ENCODE assay signal across 20 cellular contexts in the genomic region with DNA sequence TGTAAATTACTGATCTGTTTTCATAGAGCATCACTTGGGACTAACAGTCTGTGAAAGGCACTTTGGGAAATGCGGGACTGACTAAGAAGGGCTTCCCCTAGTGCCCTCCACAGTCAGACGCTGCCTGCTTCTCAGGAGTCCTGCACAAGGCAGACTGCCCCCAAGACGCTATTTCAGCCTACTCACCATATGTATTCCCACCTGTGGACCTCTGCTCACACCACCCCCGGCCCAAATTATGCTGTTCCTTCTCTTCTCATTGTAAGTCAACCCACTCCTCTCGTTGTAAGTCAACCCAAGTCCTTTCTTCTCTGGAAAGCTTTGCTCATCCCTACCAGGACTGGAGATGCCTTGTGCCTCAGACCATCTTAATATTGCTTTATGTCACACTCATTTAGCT.
"Had no signal": no experiment of that assay in that cellular context is flagged by ENCODE, and none has a peak within 500 bp of the region (broad histone marks: within the 10 kb centered on the region; RNA-seq: fewer than 3 reads in every experiment).

No MANE protein-coding gene starts in this region.

- H3K27ac Mint-ChIP-seq: dendritic cell treated with granulocyte-macrophage colony-stimulating factor and Interleukin-4, amounts not matched to agents 40 ng/mL and 50 ng/mL, for 4 days; effector memory CD8-positive, alpha-beta T cell; endodermal cell had no signal

- ATAC-seq: effector memory CD8-positive, alpha-beta T cell; esophagus mucosa; foreskin keratinocyte; gastroesophageal sphincter; heart right ventricle; left cardiac atrium; left lung; left ventricle myocardium superior; lower lobe of right lung had no signal

- H3K9me3 Mint-ChIP-seq: dendritic cell treated with granulocyte-macrophage colony-stimulating factor and Interleukin-4, amounts not matched to agents 40 ng/mL and 50 ng/mL, for 4 days; effector memory CD8-positive, alpha-beta T cell had no signal

- DNase-seq: colonic mucosa; cortex of kidney; effector CD8-positive, alpha-beta T cell; effector memory CD8-positive, alpha-beta T cell; endodermal cell; erythroblast; foreskin keratinocyte; glutamatergic neuron; heart right ventricle; hippocampal formation; left cardiac atrium; left lung; left ventricle myocardium superior; lower lobe of right lung; mesendoderm; midbrain had no signal

- H3K27ac ChIP-seq: colonic mucosa, epithelial cell of prostate, foreskin keratinocyte, gastroesophageal sphincter, heart right ventricle, left lung, lower lobe of right lung had no signal

- H3K27me3 ChIP-seq: colonic mucosa, foreskin keratinocyte, gastroesophageal sphincter, heart right ventricle, left lung had no signal

- H3K4me3 Mint-ChIP-seq: dendritic cell treated with granulocyte-macrophage colony-stimulating factor and Interleukin-4, amounts not matched to agents 40 ng/mL and 50 ng/mL, for 4 days; effector memory CD8-positive, alpha-beta T cell; endodermal cell had no signal

- H3K36me3 ChIP-seq: colonic mucosa, heart right ventricle, left lung, lower lobe of right lung had no signal

- H3K4me3 ChIP-seq: colonic mucosa, gastroesophageal sphincter, heart right ventricle, left lung, lower lobe of right lung had no signal

- H3K9me3 ChIP-seq: colonic mucosa, gastroesophageal sphincter, left lung, lower lobe of right lung had no signal

- H3K4me1 ChIP-seq: colonic mucosa, foreskin keratinocyte had no signal
